In the genomic region with DNA sequence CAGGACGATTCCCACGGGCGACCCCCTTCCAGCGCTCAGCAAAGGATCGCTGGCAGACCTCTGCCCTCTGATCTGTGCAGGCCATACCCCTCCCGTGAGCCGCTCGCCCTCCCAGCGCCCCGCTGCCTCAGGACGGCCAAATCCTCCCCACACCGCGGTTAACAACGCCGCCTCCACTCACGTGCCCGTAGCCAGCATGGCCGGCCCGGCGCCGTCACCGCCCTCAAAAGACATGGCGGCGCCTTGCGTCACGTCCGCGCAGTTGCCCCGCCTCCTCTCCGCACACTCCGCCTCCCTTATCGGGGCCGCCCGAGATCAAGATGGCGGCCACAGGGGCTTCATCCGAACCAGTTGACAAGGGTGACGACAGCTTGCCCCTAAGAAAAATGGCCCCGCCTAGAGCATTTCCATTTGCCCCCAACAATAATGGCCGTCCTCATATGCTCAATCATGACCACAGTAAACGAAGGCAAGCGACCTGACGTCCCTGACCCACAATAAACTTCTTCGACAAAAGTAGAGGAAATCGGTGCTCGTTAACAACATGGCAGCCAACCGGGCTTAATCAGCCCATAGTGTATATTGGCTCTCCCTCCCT, we compare ENCODE assay signal across 8 cellular contexts. TPM values are rescaled to one million over a fixed set of nuclear protein-coding genes. Genes with fewer than 3 reads are reported as not detected.
A peak's percentile ranks its signal among the peaks of the same experiment; 100 is the strongest.
DNase-seq lines count a peak whose midpoint lies in the region; ATAC-seq and TF ChIP-seq lines count a peak whose summit lies in the region.

No MANE protein-coding gene starts in this region.

- H3K27me3 ChIP-seq in SJSA1 (replicated peaks) (no peaks in the 10 kb centered on the region), osteoblast (ENCODE audit: insufficient read depth, low read length) (no peaks in the 10 kb centered on the region), thoracic aorta (replicated peaks; ENCODE audit: insufficient read depth) (no peaks in the 10 kb centered on the region)

- peaks cover 24% of the 10 kb centered on the region for H3K36me3 ChIP-seq in SJSA1
- H3K36me3 ChIP-seq in osteoblast (ENCODE audit: insufficient read depth, low read length): peaks cover 22% of the 10 kb centered on the region
- H3K36me3 ChIP-seq in thoracic aorta: peaks cover 14% of the 10 kb centered on the region

- H3K9me3 ChIP-seq in SJSA1 (replicated peaks): no peaks in the 10 kb centered on the region
- no peaks in the 10 kb centered on the region for H3K9me3 ChIP-seq in osteoblast (ENCODE audit: low read depth, low read length)
- H3K9me3 ChIP-seq in thoracic aorta: no peaks in the 10 kb centered on the region

- H3K4me3 Mint-ChIP-seq in activated naive CD4-positive, alpha-beta T cell treated with anti-CD3 and anti-CD28 coated beads for 36 hours: no peak overlapping the region

- no peaks in the 10 kb centered on the region for H3K9me3 Mint-ChIP-seq in activated naive CD4-positive, alpha-beta T cell treated with anti-CD3 and anti-CD28 coated beads for 36 hours

- H3K4me3 ChIP-seq in SJSA1 (peak overlapping the region; percentile 83), osteoblast (ENCODE audit: insufficient read depth, low read length) (peak overlapping the region; percentile 100), thoracic aorta (peak overlapping the region; percentile 90)

- peaks cover 13% of the 10 kb centered on the region for H3K36me3 Mint-ChIP-seq in activated naive CD4-positive, alpha-beta T cell treated with anti-CD3 and anti-CD28 coated beads for 36 hours (ENCODE audit: low read depth)

- H2AFZ ChIP-seq in osteoblast (ENCODE audit: low read length): peak overlapping the region; percentile 98

- intact Hi-C loops in activated naive CD4-positive, alpha-beta T cell treated with anti-CD3 and anti-CD28 coated beads for 36 hours (cut with micrococcal nuclease): loop anchor here (1.0 to 10.0 kb wide), 13 partner anchors 7 to 542 kb away; partner anchors contain the start of genes ATF5, BCL2L12, CD37 and FUZ

- peaks cover 4% of the 10 kb centered on the region for H4K20me1 ChIP-seq in osteoblast (ENCODE audit: insufficient read depth, low read length)

- no peaks in the 10 kb centered on the region for H3K27me3 Mint-ChIP-seq in activated naive CD4-positive, alpha-beta T cell treated with anti-CD3 and anti-CD28 coated beads for 36 hours (ENCODE audit: low read depth)

- POLR2A ChIA-PET in HEK293T (lab: Yijun Ruan, JAX): interaction anchor here (0.7 to 3.5 kb wide), 16 partner anchors 8 to 200 kb away, joined by 3 to 26 read pairs (median 4); partner anchors contain the start of genes ATF5, FUZ, NUP62 and PTOV1

- peaks cover 34% of the 10 kb centered on the region for H3K4me1 Mint-ChIP-seq in activated naive CD4-positive, alpha-beta T cell treated with anti-CD3 and anti-CD28 coated beads for 36 hours (ENCODE audit: low read depth)

- peaks cover 49% of the 10 kb centered on the region for H3K79me2 ChIP-seq in osteoblast (ENCODE audit: insufficient read depth, low read length)

- DNase-seq in GM03348 (ENCODE audit: low spot score): peak; percentile 91
- DNase-seq in HEK293T (ENCODE audit: extremely low spot score): peak; percentile 80
- peak; percentile 99 for DNase-seq in NAMALWA (ENCODE audit: low spot score)
- DNase-seq in SJSA1 (ENCODE audit: low read depth in 1 of 2, low spot score in 2 of 2): peak; percentile 98 to 100
- DNase-seq in activated naive CD4-positive, alpha-beta T cell treated with anti-CD3 and anti-CD28 coated beads for 36 hours: peak; percentile 98
- DNase-seq in glomerular endothelial cell (ENCODE audit: extremely low read depth, low read depth, low spot score): peak; percentile 95
- peak; percentile 97 for DNase-seq in osteoblast (ENCODE audit: insufficient read length, low spot score, missing footprints)
- DNase-seq in thoracic aorta (ENCODE audit: low spot score): peak; percentile 93

- peaks cover 15% of the 10 kb centered on the region for H3K4me1 ChIP-seq in SJSA1 (replicated peaks)
- peaks cover 20% of the 10 kb centered on the region for H3K4me1 ChIP-seq in osteoblast (ENCODE audit: insufficient read depth, low read length)
- peaks cover 9 to 30% of the 10 kb centered on the region in 2 donors for H3K4me1 ChIP-seq in thoracic aorta (ENCODE audit: control insufficient read depth in 1 of 2, low read depth in 2 of 2)

- no peak for TF ChIP-seq CTCF in osteoblast (IDR thresholded peaks at IDR 0.05; ENCODE audit: extremely low read depth, low read depth, low read length)
- no peak for TF ChIP-seq CTCF in thoracic aorta (IDR thresholded peaks at IDR 0.05)

- H3K27ac ChIP-seq in SJSA1 (peak overlapping the region; percentile 95), osteoblast (ENCODE audit: low read depth, low read length) (peak overlapping the region; percentile 100), thoracic aorta (peak overlapping the region; percentile 97 to 99)

- H3K4me2 ChIP-seq in osteoblast (ENCODE audit: insufficient read depth, low read length): peak overlapping the region; percentile 94

- H3K27ac Mint-ChIP-seq in activated naive CD4-positive, alpha-beta T cell treated with anti-CD3 and anti-CD28 coated beads for 36 hours: no peak overlapping the region

- CTCF ChIA-PET in HEK293T (lab: Yijun Ruan, JAX): no interaction called here
- CTCF ChIA-PET in activated naive CD4-positive, alpha-beta T cell treated with anti-CD3 and anti-CD28 coated beads for 36 hours (lab: Charles Lee): interaction anchor here (0.6 to 1.3 kb wide), 2 partner anchors 9 to 14 kb away, joined by 3 read pairs; no protein-coding TSS in a partner anchor

- ATAC-seq in thoracic aorta (ENCODE audit: insufficient number of reproducible peaks, low FRiP score, low read depth): peak; percentile 68

TF ChIP-seq in HEK293T, 16 proteins besides CTCF, POLR2A, EP300 and RAD21:
- no peak for TF ChIP-seq LEF1 (IDR thresholded peaks at IDR 0.05; ENCODE audit: borderline replicate concordance)
- peak; percentile 64 for TF ChIP-seq L3MBTL2 (conservative IDR thresholded peaks at IDR 0.05)
- TF ChIP-seq, protein P1, sequence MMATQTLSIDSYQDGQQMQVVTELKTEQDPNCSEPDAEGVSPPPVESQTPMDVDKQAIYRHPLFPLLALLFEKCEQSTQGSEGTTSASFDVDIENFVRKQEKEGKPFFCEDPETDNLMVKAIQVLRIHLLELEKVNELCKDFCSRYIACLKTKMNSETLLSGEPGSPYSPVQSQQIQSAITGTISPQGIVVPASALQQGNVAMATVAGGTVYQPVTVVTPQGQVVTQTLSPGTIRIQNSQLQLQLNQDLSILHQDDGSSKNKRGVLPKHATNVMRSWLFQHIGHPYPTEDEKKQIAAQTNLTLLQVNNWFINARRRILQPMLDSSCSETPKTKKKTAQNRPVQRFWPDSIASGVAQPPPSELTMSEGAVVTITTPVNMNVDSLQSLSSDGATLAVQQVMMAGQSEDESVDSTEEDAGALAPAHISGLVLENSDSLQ (IDR thresholded peaks at IDR 0.05): peak; percentile 68

RNA-seq across cellular contexts. Expression of gene AKT1S1, which starts 0.6 kb away (rescaled TPM):
- 2.5 and 8.8 TPM in 2 replicates for total RNA-seq in SJSA1 (2014; rRNA removed; shearing (Covaris generic))
- total RNA-seq in activated naive CD4-positive, alpha-beta T cell treated with anti-CD3 and anti-CD28 coated beads for 36 hours: 10 to 100 TPM; 13.3 to 14.2 TPM
- total RNA-seq in glomerular endothelial cell (39.6 and 44.9 TPM in 2 replicates), osteoblast (13.3 and 13.4 TPM in 2 replicates), thoracic aorta (10 to 100 TPM; 15.2 to 20.7 TPM)

RNA-seq across cellular contexts. Expression of gene TBC1D17, which starts 1.0 kb away (rescaled TPM):
- total RNA-seq in SJSA1 (2014; rRNA removed; shearing (Covaris generic)): 2.2 and 3.9 TPM in 2 replicates
- 10 to 100 TPM; 29.8 to 32.4 TPM for total RNA-seq in activated naive CD4-positive, alpha-beta T cell treated with anti-CD3 and anti-CD28 coated beads for 36 hours
- 27.3 and 35.6 TPM in 2 replicates for total RNA-seq in glomerular endothelial cell
- total RNA-seq in osteoblast: 21.4 and 26.5 TPM in 2 replicates
- total RNA-seq in thoracic aorta: 10 to 100 TPM; 27.9 to 31.7 TPM

RNA-seq across cellular contexts. Expression of gene PNKP, which starts 9.1 kb away (rescaled TPM):
- 19.6 and 35.0 TPM in 2 replicates for total RNA-seq in SJSA1 (2014; rRNA removed; shearing (Covaris generic))
- 10 to 100 TPM; 64.4 to 65.9 TPM for total RNA-seq in activated naive CD4-positive, alpha-beta T cell treated with anti-CD3 and anti-CD28 coated beads for 36 hours
- 68.3 and 81.3 TPM in 2 replicates for total RNA-seq in glomerular endothelial cell
- total RNA-seq in osteoblast: 42.1 and 43.8 TPM in 2 replicates
- total RNA-seq in thoracic aorta: 10 to 100 TPM; 55.8 to 78.7 TPM

RNA-seq across cellular contexts. Expression of gene IL4I1, which starts 20.2 kb away (rescaled TPM):
- 0.18 TPM in 1 of 2 replicates, not detected in the other for total RNA-seq in SJSA1 (2014; rRNA removed; shearing (Covaris generic))
- 1 to 10 TPM; 7.2 to 7.5 TPM for total RNA-seq in activated naive CD4-positive, alpha-beta T cell treated with anti-CD3 and anti-CD28 coated beads for 36 hours
- total RNA-seq in glomerular endothelial cell: 20.4 and 20.6 TPM in 2 replicates
- 0.29 and 1.4 TPM in 2 replicates for total RNA-seq in osteoblast
- total RNA-seq in thoracic aorta: 1 to 10 TPM; 1.5 to 2.2 TPM

RNA-seq across cellular contexts. Expression of gene PTOV1, which starts 25.6 kb away (rescaled TPM):
- 65.8 and 98.0 TPM in 2 replicates for total RNA-seq in SJSA1 (2014; rRNA removed; shearing (Covaris generic))
- total RNA-seq in activated naive CD4-positive, alpha-beta T cell treated with anti-CD3 and anti-CD28 coated beads for 36 hours: 10 to 100 TPM; 66.0 to 68.0 TPM
- total RNA-seq in glomerular endothelial cell: 88.0 and 137 TPM in 2 replicates
- total RNA-seq in osteoblast: 39.4 and 43.3 TPM in 2 replicates
- 10 to 100 TPM; 62.9 to 72.2 TPM for total RNA-seq in thoracic aorta

Comparison
In these comparisons a context has a peak if more than half of its experiments do, and no peak if none do; other contexts are left out.
1. Peak in every context shown above with its lines: DNase-seq, ATAC-seq, H3K4me3 ChIP-seq and H3K27ac ChIP-seq.